ENCODE assay signal across 8 cellular contexts in the genomic region with DNA sequence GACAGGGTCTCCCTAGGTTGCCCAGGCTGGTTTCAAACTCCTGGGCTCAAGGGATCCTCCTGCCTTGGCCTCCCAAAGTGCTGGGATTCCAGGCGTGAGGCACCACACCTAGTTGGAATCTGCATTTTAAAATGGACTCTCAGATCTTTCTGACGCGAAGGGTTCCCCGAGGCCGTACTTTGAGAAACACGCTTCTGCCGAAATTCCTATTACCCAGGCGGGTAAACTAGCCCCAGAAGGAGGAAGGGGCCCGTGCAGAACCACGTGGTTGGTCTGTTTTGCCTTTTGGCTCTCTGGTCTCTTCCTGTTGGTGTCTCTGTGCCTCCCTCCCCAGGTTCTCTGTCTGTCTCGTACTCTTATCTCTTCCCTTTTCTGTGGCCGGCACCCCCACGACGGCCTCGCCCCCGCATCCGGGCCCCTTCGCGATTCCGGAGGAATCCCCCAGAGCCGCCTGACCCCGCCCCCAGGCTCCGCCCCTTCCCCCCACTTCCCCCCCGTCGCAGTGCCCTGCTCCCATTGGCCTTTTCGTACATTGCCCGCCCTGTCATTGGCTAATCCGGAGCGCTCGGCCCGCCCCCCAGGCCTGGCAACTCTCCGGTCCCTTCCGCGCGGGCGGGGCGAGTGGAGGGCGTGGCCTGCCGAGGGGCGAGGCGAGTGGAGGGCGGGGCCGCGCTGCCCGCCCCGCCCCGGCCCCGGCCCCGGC. TPM values are rescaled to one million over a fixed set of nuclear protein-coding genes. Genes with fewer than 3 reads are reported as not detected.
A peak's percentile ranks its signal among the peaks of the same experiment; 100 is the strongest.
DNase-seq lines count a peak whose midpoint lies in the region; ATAC-seq and TF ChIP-seq lines count a peak whose summit lies in the region.

A gene (plus strand): TSS at position 689 of the 703 bp plus-strand sequence. CDS start 12,354 bp downstream, outside the sequence.

- H3K4me3 ChIP-seq in upper lobe of right lung = peak within 1 kb of the TSS; percentile 71

- no peaks in the 10 kb centered on the region for H3K36me3 Mint-ChIP-seq in progenitor cell of endocrine pancreas (ENCODE audit: insufficient read depth)

- no peaks in the 10 kb centered on the region for H3K36me3 ChIP-seq in upper lobe of right lung

- ATAC-seq in HG02870 (IDR thresholded peaks at IDR 0.05; ENCODE audit: unreplicated experiment) (peak; percentile 77), left cardiac atrium (peak; percentile 96 to 97), upper lobe of right lung (peak; percentile 97)

- in situ Hi-C loops in GM13976 (cut with MboI; ENCODE audit: low sequenced_read_pairs, unreplicated experiment) = loop anchor here (10.0 kb wide), 1 partner anchor 64 kb away; no protein-coding TSS in a partner anchor

- H3K27ac Mint-ChIP-seq in progenitor cell of endocrine pancreas = peak within 1 kb of the TSS; percentile 67

- peaks cover 20% of the 10 kb centered on the region for H3K4me1 ChIP-seq in upper lobe of right lung

- DNase-seq in GM13976 (ENCODE audit: low spot score) = peak; percentile 100
- DNase-seq in NCI-H146 treated with DMSO at 0.1 percent for 48 hours (lab: John Stamatoyannopoulos, UW; ENCODE audit: unreplicated experiment) = peak; percentile 69
- DNase-seq in amniotic stem cell (lab: John Stamatoyannopoulos, UW) = peak; percentile 89
- DNase-seq in left cardiac atrium = peak; percentile 97
- DNase-seq in progenitor cell of endocrine pancreas (ENCODE audit: low spot score, unreplicated experiment) = peak; percentile 97
- DNase-seq in upper lobe of right lung = peak; percentile 98

- peaks cover 2% of the 10 kb centered on the region for H3K4me1 Mint-ChIP-seq in progenitor cell of endocrine pancreas (ENCODE audit: low read depth)

- H3K27me3 Mint-ChIP-seq in progenitor cell of endocrine pancreas = peaks cover 16% of the 10 kb centered on the region

- peak within 1 kb of the TSS; percentile 78 for H3K27ac ChIP-seq in upper lobe of right lung

- H3K4me3 Mint-ChIP-seq in progenitor cell of endocrine pancreas (ENCODE audit: low read depth) = peak within 1 kb of the TSS; percentile 74

- TF ChIP-seq CTCF in GM13976 (IDR thresholded peaks at IDR 0.05; ENCODE audit: borderline replicate concordance, control extremely low read depth, extremely low read depth, insufficient read depth, missing control alignments) = no peak
- no peak for TF ChIP-seq CTCF in progenitor cell of endocrine pancreas (IDR thresholded peaks at IDR 0.05; ENCODE audit: unreplicated experiment)
- TF ChIP-seq CTCF in upper lobe of right lung (IDR thresholded peaks at IDR 0.05) = no peak

- no peaks in the 10 kb centered on the region for H3K9me3 Mint-ChIP-seq in progenitor cell of endocrine pancreas (ENCODE audit: low read depth)

- no peaks in the 10 kb centered on the region for H3K27me3 ChIP-seq in upper lobe of right lung

- no peaks in the 10 kb centered on the region for H3K9me3 ChIP-seq in upper lobe of right lung

- intact Hi-C loops in T-helper 1 cell treated with Interleukin-12 subunit alpha and Interleukin-12 subunit beta and Interleukin-4 antibody, amounts not matched to agents 30 ng/mL and 1 ng/mL, for 36 hours (cut with micrococcal nuclease) = loop anchor here (1.0 to 2.0 kb wide), 7 partner anchors 31 to 392 kb away; a partner anchor contains a TSS
- intact Hi-C loops in left cardiac atrium (cut with DNase I) (loop anchor here in 1 of 2 donors (5.0 kb wide), 1 partner anchor 62 kb away; no protein-coding TSS in a partner anchor), upper lobe of right lung (cut with DNase I) (loop anchor here (10.0 kb wide), 1 partner anchor 64 kb away; no protein-coding TSS in a partner anchor)

RNA-seq across cellular contexts. Expression of the gene that starts here (rescaled TPM):
- total RNA-seq in T-helper 1 cell treated with Interleukin-12 subunit alpha and Interleukin-12 subunit beta and Interleukin-4 antibody, amounts not matched to agents 30 ng/mL and 1 ng/mL, for 36 hours = 22.2 and 23.5 TPM in 2 replicates
- total RNA-seq in left cardiac atrium = 1 to 10 TPM; 3.4 to 6.7 TPM
- 7.3 and 8.5 TPM in 2 replicates for total RNA-seq in progenitor cell of endocrine pancreas
- total RNA-seq in upper lobe of right lung = 11.9 TPM

Comparison
In these comparisons a context has a peak if more than half of its experiments do, and no peak if none do; other contexts are left out.
1. Peak in every context shown above with its lines: DNase-seq, ATAC-seq, H3K4me3 ChIP-seq and H3K27ac ChIP-seq.